Comparison of ENCODE assay signal across 17 cellular contexts in genomic region chr2:217958889-217959235, GRCh38. TPM values are rescaled to one million over a fixed set of nuclear protein-coding genes. Genes with fewer than 3 reads are reported as not detected.
"Had no signal": no experiment of that assay in that cellular context is flagged by ENCODE, and none has a peak within 500 bp of the region (broad histone marks: within the 10 kb centered on the region; RNA-seq: fewer than 3 reads in every experiment).

No MANE protein-coding gene starts in this region.

- DNase-seq: activated CD4-positive, alpha-beta T cell treated with anti-CD3 and anti-CD28 coated beads, Interleukin-2, amount 10 ng/mL, durations not matched to agents 24 days and 14 days; activated CD4-positive, CD25-positive, alpha-beta regulatory T cell; activated CD8-positive, alpha-beta memory T cell treated with anti-CD3 and anti-CD28 coated beads for 24 hours; activated naive CD4-positive, alpha-beta T cell treated with anti-CD3 and anti-CD28 coated beads, Interleukin-2, amount 10 ng/mL, durations not matched to agents 7 days and 5 days; central memory CD4-positive, alpha-beta T cell; colonic mucosa; hypothalamus; occipital lobe; stimulated activated CD4-positive, alpha-beta T cell treated with anti-CD3 and anti-CD28 coated beads, Interleukin-4, amount 100 ng/mL, for 1 hour; stimulated activated naive B cell treated with anti-CD40 and anti-IgM and Interleukin-4, amounts not matched to agents 10 μg/mL and 1 μg/mL and 100 μg/mL, for 72 hours; substantia nigra; SW 1271; upper lobe of left lung had no signal

- H3K4me3 Mint-ChIP-seq: activated CD4-positive, alpha-beta T cell treated with anti-CD3 and anti-CD28 coated beads, Interleukin-2, amount 10 ng/mL, durations not matched to agents 24 days and 14 days; activated naive CD4-positive, alpha-beta T cell treated with anti-CD3 and anti-CD28 coated beads, Interleukin-2, amount 10 ng/mL, durations not matched to agents 7 days and 5 days; naive thymus-derived CD8-positive, alpha-beta T cell; stimulated activated naive B cell treated with anti-CD40 and anti-IgM and Interleukin-4, amounts not matched to agents 10 μg/mL and 1 μg/mL and 100 μg/mL, for 72 hours; T-helper 2 cell treated with Interferon-gamma antibody and Interleukin-4, amounts not matched to agents 5 μg/mL and 100 μg/mL, for 36 hours had no signal

- H3K4me3 ChIP-seq: adrenal gland, body of pancreas, colonic mucosa, upper lobe of left lung had no signal

- H3K36me3 Mint-ChIP-seq: activated naive CD4-positive, alpha-beta T cell treated with anti-CD3 and anti-CD28 coated beads, Interleukin-2, amount 10 ng/mL, durations not matched to agents 7 days and 5 days; naive thymus-derived CD8-positive, alpha-beta T cell; stimulated activated naive B cell treated with anti-CD40 and anti-IgM and Interleukin-4, amounts not matched to agents 10 μg/mL and 1 μg/mL and 100 μg/mL, for 72 hours had no signal

- H3K27ac ChIP-seq: adrenal gland, body of pancreas, colonic mucosa, upper lobe of left lung had no signal

- H3K9me3 ChIP-seq: adrenal gland, body of pancreas, colonic mucosa, upper lobe of left lung had no signal

- H3K27ac Mint-ChIP-seq: activated CD4-positive, alpha-beta T cell treated with anti-CD3 and anti-CD28 coated beads, Interleukin-2, amount 10 ng/mL, durations not matched to agents 24 days and 14 days; activated naive CD4-positive, alpha-beta T cell treated with anti-CD3 and anti-CD28 coated beads, Interleukin-2, amount 10 ng/mL, durations not matched to agents 7 days and 5 days; naive thymus-derived CD8-positive, alpha-beta T cell; stimulated activated naive B cell treated with anti-CD40 and anti-IgM and Interleukin-4, amounts not matched to agents 10 μg/mL and 1 μg/mL and 100 μg/mL, for 72 hours; T-helper 2 cell treated with Interferon-gamma antibody and Interleukin-4, amounts not matched to agents 5 μg/mL and 100 μg/mL, for 36 hours had no signal

- H3K36me3 ChIP-seq: adrenal gland, colonic mucosa, upper lobe of left lung had no signal

- H3K27me3 ChIP-seq: adrenal gland, body of pancreas, colonic mucosa, upper lobe of left lung had no signal

- ATAC-seq: body of pancreas; naive thymus-derived CD8-positive, alpha-beta T cell; stimulated activated naive B cell treated with anti-CD40 and anti-IgM and Interleukin-4, amounts not matched to agents 10 μg/mL and 1 μg/mL and 100 μg/mL, for 72 hours had no signal

- H3K9me3 Mint-ChIP-seq: activated CD4-positive, alpha-beta T cell treated with anti-CD3 and anti-CD28 coated beads, Interleukin-2, amount 10 ng/mL, durations not matched to agents 24 days and 14 days; activated naive CD4-positive, alpha-beta T cell treated with anti-CD3 and anti-CD28 coated beads, Interleukin-2, amount 10 ng/mL, durations not matched to agents 7 days and 5 days; naive thymus-derived CD8-positive, alpha-beta T cell; stimulated activated naive B cell treated with anti-CD40 and anti-IgM and Interleukin-4, amounts not matched to agents 10 μg/mL and 1 μg/mL and 100 μg/mL, for 72 hours; T-helper 2 cell treated with Interferon-gamma antibody and Interleukin-4, amounts not matched to agents 5 μg/mL and 100 μg/mL, for 36 hours had no signal

- H3K4me1 ChIP-seq: colonic mucosa had no signal

- H3K27me3 Mint-ChIP-seq: activated CD4-positive, alpha-beta T cell treated with anti-CD3 and anti-CD28 coated beads, Interleukin-2, amount 10 ng/mL, durations not matched to agents 24 days and 14 days had no signal

- H3K4me1 Mint-ChIP-seq: activated CD4-positive, alpha-beta T cell treated with anti-CD3 and anti-CD28 coated beads, Interleukin-2, amount 10 ng/mL, durations not matched to agents 24 days and 14 days; activated naive CD4-positive, alpha-beta T cell treated with anti-CD3 and anti-CD28 coated beads, Interleukin-2, amount 10 ng/mL, durations not matched to agents 7 days and 5 days; naive thymus-derived CD8-positive, alpha-beta T cell; stimulated activated naive B cell treated with anti-CD40 and anti-IgM and Interleukin-4, amounts not matched to agents 10 μg/mL and 1 μg/mL and 100 μg/mL, for 72 hours had no signal

RNA-seq across cellular contexts. Expression of gene TNS1, which starts 43.9 kb away (rescaled TPM):
- polyA plus RNA-seq: naive thymus-derived CD8-positive, alpha-beta T cell had no signal
